1 cellular context compared by ENCODE assay signal in genomic region chr1:154992721-154993571, GRCh38.
TF ChIP-seq lines count a peak whose summit lies in the region.

No MANE protein-coding gene starts in this region.

TF ChIP-seq in IMR-90, 13 proteins besides CTCF, POLR2A, EP300 and RAD21:
- TF ChIP-seq CHD1 (IDR thresholded peaks at IDR 0.05; ENCODE audit: low read depth, low read length) (no peak), SMC3 (IDR thresholded peaks at IDR 0.05; ENCODE audit: low read depth, low read length) (0 out of 2 replicates have a peak, but pooled peaks have one; percentile 11)
